10 cellular contexts compared by ENCODE assay signal in the genomic region with DNA sequence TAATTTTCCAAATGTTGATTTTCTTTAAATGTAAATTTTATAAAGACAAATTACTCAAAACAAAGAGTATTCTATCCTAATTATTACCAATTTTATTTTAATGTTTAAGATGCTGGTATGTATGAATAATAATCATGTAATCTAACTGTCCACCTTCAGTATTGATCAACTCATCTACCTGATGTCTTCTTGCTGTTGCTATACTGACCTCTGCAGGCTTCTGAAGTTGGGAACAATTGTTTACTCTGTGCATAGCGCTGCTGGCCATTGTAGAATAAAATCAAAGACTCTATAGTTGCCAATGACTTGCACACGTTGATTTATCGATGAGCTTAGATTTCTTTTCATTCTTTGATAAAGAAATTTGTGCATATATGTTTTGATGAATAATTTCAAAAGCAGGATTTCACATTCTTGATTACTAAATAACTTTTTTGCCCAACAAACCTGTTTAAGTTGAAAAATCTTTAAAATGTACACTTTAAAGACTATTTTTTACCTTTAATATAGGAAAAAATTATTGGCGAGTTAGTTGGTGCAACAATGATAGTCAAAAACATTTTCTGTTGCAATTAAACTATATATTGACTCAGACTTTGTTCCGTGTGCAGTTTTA.
A peak's percentile ranks its signal among the peaks of the same experiment; 100 is the strongest.
DNase-seq lines count a peak whose midpoint lies in the region; TF ChIP-seq lines count a peak whose summit lies in the region.
"Had no signal": no experiment of that assay in that cellular context is flagged by ENCODE, and none has a peak within 500 bp of the region (broad histone marks: within the 10 kb centered on the region; RNA-seq: fewer than 3 reads in every experiment).

No MANE protein-coding gene starts in this region.

- no TSS peak for BruUV-seq in MCF 10A (replicated peaks; lab: Mats Ljungman, UMichigan)

- H3K4me1 Mint-ChIP-seq in MCF 10A (ENCODE audit: insufficient read depth, unreplicated experiment) = no peaks in the 10 kb centered on the region
- no peaks in the 10 kb centered on the region for H3K4me1 Mint-ChIP-seq in endodermal cell
- H3K4me1 Mint-ChIP-seq in type B pancreatic cell (ENCODE audit: unreplicated experiment) = peaks cover 11% of the 10 kb centered on the region
- no peaks in the 10 kb centered on the region for H3K4me1 Mint-ChIP-seq in activated T-helper 2 cell treated with anti-CD3 and anti-CD28 coated beads, Interferon-gamma antibody, Interleukin-2, Interleukin-4, amounts not matched to agents 10 μg/mL and 5 μg/mL and 100 μg/mL, durations not matched to agents 14 hours and 24 hours and 36 hours (ENCODE audit: low read depth)
- H3K4me1 Mint-ChIP-seq: CD4-positive, CD25-positive, alpha-beta regulatory T cell had no signal

- H3K9me3 Mint-ChIP-seq in MCF 10A (ENCODE audit: unreplicated experiment) (no peaks in the 10 kb centered on the region), endodermal cell (no peaks in the 10 kb centered on the region), type B pancreatic cell (no peaks in the 10 kb centered on the region)
- H3K9me3 Mint-ChIP-seq in activated T-helper 2 cell treated with anti-CD3 and anti-CD28 coated beads, Interferon-gamma antibody, Interleukin-2, Interleukin-4, amounts not matched to agents 10 μg/mL and 5 μg/mL and 100 μg/mL, durations not matched to agents 14 hours and 24 hours and 36 hours = no peaks in the 10 kb centered on the region
- H3K9me3 Mint-ChIP-seq: CD4-positive, CD25-positive, alpha-beta regulatory T cell had no signal

- POLR2A ChIA-PET in MCF 10A (lab: Yijun Ruan, JAX) = no interaction called here

- H3K4me3 ChIP-seq in breast epithelium (no peak overlapping the region), endodermal cell (ENCODE audit: low read length) (no peak overlapping the region), ascending aorta (no peak overlapping the region)

- H3K27ac Mint-ChIP-seq in MCF 10A (ENCODE audit: low read depth, unreplicated experiment) (no peak overlapping the region), endodermal cell (no peak overlapping the region), type B pancreatic cell (no peak overlapping the region)
- H3K27ac Mint-ChIP-seq in activated T-helper 2 cell treated with anti-CD3 and anti-CD28 coated beads, Interferon-gamma antibody, Interleukin-2, Interleukin-4, amounts not matched to agents 10 μg/mL and 5 μg/mL and 100 μg/mL, durations not matched to agents 14 hours and 24 hours and 36 hours = no peak overlapping the region
- H3K27ac Mint-ChIP-seq: CD4-positive, CD25-positive, alpha-beta regulatory T cell had no signal

- intact Hi-C loops in MCF 10A (cut with micrococcal nuclease) (no loop called here), breast epithelium (cut with DNase I; ENCODE audit: low total_unique reads) (no loop called here), ascending aorta (cut with DNase I) (no loop called here)
- intact Hi-C loops in activated T-helper 2 cell treated with anti-CD3 and anti-CD28 coated beads, Interferon-gamma antibody, Interleukin-2, Interleukin-4, amounts not matched to agents 10 μg/mL and 5 μg/mL and 100 μg/mL, durations not matched to agents 14 hours and 24 hours and 36 hours (cut with micrococcal nuclease) = no loop called here

- H3K9ac ChIP-seq in endodermal cell (ENCODE audit: extremely low read depth, low read length, poor library complexity, severe bottlenecking) = no peak overlapping the region

- TF ChIP-seq CTCF in MCF 10A (IDR thresholded peaks at IDR 0.05; ENCODE audit: unreplicated experiment) = peak; percentile 19
- TF ChIP-seq CTCF in breast epithelium (IDR thresholded peaks at IDR 0.05) = no peak
- TF ChIP-seq CTCF in endodermal cell (conservative IDR thresholded peaks at IDR 0.05) = peak; percentile 71
- peak; percentile 57 for TF ChIP-seq CTCF in type B pancreatic cell (conservative IDR thresholded peaks at IDR 0.05)
- TF ChIP-seq CTCF in ascending aorta (IDR thresholded peaks at IDR 0.05) = no peak

- H3K4me3 Mint-ChIP-seq in MCF 10A (ENCODE audit: unreplicated experiment) = no peak overlapping the region
- H3K4me3 Mint-ChIP-seq in endodermal cell = no peak overlapping the region
- no peak overlapping the region for H3K4me3 Mint-ChIP-seq in type B pancreatic cell
- H3K4me3 Mint-ChIP-seq in activated T-helper 2 cell treated with anti-CD3 and anti-CD28 coated beads, Interferon-gamma antibody, Interleukin-2, Interleukin-4, amounts not matched to agents 10 μg/mL and 5 μg/mL and 100 μg/mL, durations not matched to agents 14 hours and 24 hours and 36 hours (ENCODE audit: low read depth) = no peak overlapping the region
- H3K4me3 Mint-ChIP-seq: CD4-positive, CD25-positive, alpha-beta regulatory T cell had no signal

- H3K36me3 Mint-ChIP-seq in MCF 10A (ENCODE audit: insufficient read depth, unreplicated experiment) = no peaks in the 10 kb centered on the region
- no peaks in the 10 kb centered on the region for H3K36me3 Mint-ChIP-seq in endodermal cell (ENCODE audit: low read depth)
- no peaks in the 10 kb centered on the region for H3K36me3 Mint-ChIP-seq in type B pancreatic cell
- no peaks in the 10 kb centered on the region for H3K36me3 Mint-ChIP-seq in activated T-helper 2 cell treated with anti-CD3 and anti-CD28 coated beads, Interferon-gamma antibody, Interleukin-2, Interleukin-4, amounts not matched to agents 10 μg/mL and 5 μg/mL and 100 μg/mL, durations not matched to agents 14 hours and 24 hours and 36 hours (ENCODE audit: low read depth)
- H3K36me3 Mint-ChIP-seq: CD4-positive, CD25-positive, alpha-beta regulatory T cell had no signal

- DNase-seq in MCF 10A (ENCODE audit: unreplicated experiment) = peak; percentile 20
- no peak for DNase-seq in breast epithelium (ENCODE audit: low spot score in 2 of 2)
- DNase-seq in NCI-H69 (lab: John Stamatoyannopoulos, UW) = peak; percentile 92
- no peak for DNase-seq in endodermal cell
- no peak for DNase-seq in type B pancreatic cell (ENCODE audit: extremely low spot score, unreplicated experiment)
- no peak for DNase-seq in ascending aorta (ENCODE audit: low spot score in 2 of 2)
- DNase-seq in CD1c-positive myeloid dendritic cell (ENCODE audit: extremely low spot score) = no peak
- no peak for DNase-seq in activated T-helper 2 cell treated with anti-CD3 and anti-CD28 coated beads, Interferon-gamma antibody, Interleukin-2, Interleukin-4, amounts not matched to agents 10 μg/mL and 5 μg/mL and 100 μg/mL, durations not matched to agents 14 hours and 24 hours and 36 hours (ENCODE audit: low spot score)
- DNase-seq: CD4-positive, CD25-positive, alpha-beta regulatory T cell; mammary epithelial cell had no signal

- no peak for TF ChIP-seq POLR2A in breast epithelium (IDR thresholded peaks at IDR 0.05)

- 75 to 78% methylated on average over 3 to 5 of the region's 5 CpGs for WGBS in endodermal cell (ENCODE audit: insufficient coverage in 1 of 2, insufficient read length in 1 of 2), 2 experiments

- H3K27me3 ChIP-seq in breast epithelium = no peaks in the 10 kb centered on the region
- no peaks in the 10 kb centered on the region for H3K27me3 ChIP-seq in endodermal cell (ENCODE audit: control insufficient read depth, insufficient read depth, low read length, poor library complexity, severe bottlenecking)
- no peaks in the 10 kb centered on the region for H3K27me3 ChIP-seq in ascending aorta

- no peaks in the 10 kb centered on the region for H3K9me3 ChIP-seq in breast epithelium
- H3K9me3 ChIP-seq in endodermal cell (ENCODE audit: control insufficient read depth, low read length) = no peaks in the 10 kb centered on the region
- H3K9me3 ChIP-seq in ascending aorta = no peaks in the 10 kb centered on the region

- no peak overlapping the region for H3K27ac ChIP-seq in breast epithelium
- no peak overlapping the region for H3K27ac ChIP-seq in endodermal cell (ENCODE audit: low read depth, low read length)
- no peak overlapping the region for H3K27ac ChIP-seq in ascending aorta

- H3K27me3 Mint-ChIP-seq in MCF 10A (ENCODE audit: insufficient read depth, unreplicated experiment) (peaks cover 72% of the 10 kb centered on the region), endodermal cell (ENCODE audit: insufficient read depth) (no peaks in the 10 kb centered on the region), type B pancreatic cell (no peaks in the 10 kb centered on the region)
- no peaks in the 10 kb centered on the region for H3K27me3 Mint-ChIP-seq in activated T-helper 2 cell treated with anti-CD3 and anti-CD28 coated beads, Interferon-gamma antibody, Interleukin-2, Interleukin-4, amounts not matched to agents 10 μg/mL and 5 μg/mL and 100 μg/mL, durations not matched to agents 14 hours and 24 hours and 36 hours (ENCODE audit: low read depth)
- H3K27me3 Mint-ChIP-seq: CD4-positive, CD25-positive, alpha-beta regulatory T cell had no signal

- CTCF ChIA-PET in MCF 10A (lab: Yijun Ruan, JAX) = interaction anchor here (0.5 to 1.4 kb wide), 13 partner anchors 9 to 1826 kb away, joined by 3 to 6 read pairs (median 3); no protein-coding TSS in a partner anchor

- H3K36me3 ChIP-seq in breast epithelium (no peaks in the 10 kb centered on the region), endodermal cell (ENCODE audit: control insufficient read depth, insufficient read depth, low read length) (no peaks in the 10 kb centered on the region), ascending aorta (no peaks in the 10 kb centered on the region)

- no peaks in the 10 kb centered on the region for H3K4me1 ChIP-seq in breast epithelium
- H3K4me1 ChIP-seq in endodermal cell (ENCODE audit: control insufficient read depth, insufficient read depth, low read length) = no peaks in the 10 kb centered on the region
- no peaks in the 10 kb centered on the region for H3K4me1 ChIP-seq in ascending aorta

Comparison
In these comparisons a context has a peak if more than half of its experiments do, and no peak if none do; other contexts are left out.
1. DNase-seq: peak in MCF 10A (single experiment) and NCI-H69 (single experiment); none in breast epithelium (0 of 2), endodermal cell (single experiment), type B pancreatic cell (single experiment), ascending aorta (0 of 2), CD1c-positive myeloid dendritic cell (single experiment) and activated T-helper 2 cell treated with anti-CD3 and anti-CD28 coated beads, Interferon-gamma antibody, Interleukin-2, Interleukin-4, amounts not matched to agents 10 μg/mL and 5 μg/mL and 100 μg/mL, durations not matched to agents 14 hours and 24 hours and 36 hours (single experiment).
2. CTCF ChIP-seq: peak in MCF 10A (single experiment), endodermal cell (single experiment) and type B pancreatic cell (single experiment); none in breast epithelium (0 of 3) and ascending aorta (0 of 3).